Comparison of ENCODE assay signal across 27 cellular contexts in the genomic region with DNA sequence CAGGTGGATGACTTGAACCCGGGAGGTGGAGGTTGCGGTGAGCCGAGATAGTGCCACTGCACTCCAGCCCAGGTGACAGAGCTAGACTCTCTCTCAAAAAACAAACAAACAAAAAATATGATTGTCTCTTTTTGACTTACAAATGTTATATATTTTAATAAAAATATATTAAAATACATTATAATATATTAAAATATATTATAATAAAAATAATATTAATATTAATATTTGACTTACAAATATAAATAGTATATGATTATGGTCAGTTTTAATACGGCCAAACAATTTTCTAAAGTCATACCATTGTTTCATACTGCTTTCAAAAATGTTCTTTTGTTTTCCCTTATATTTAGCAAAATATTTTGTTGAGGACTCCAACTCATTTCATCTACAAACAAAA.
"Had no signal": no experiment of that assay in that cellular context is flagged by ENCODE, and none has a peak within 500 bp of the region (broad histone marks: within the 10 kb centered on the region; RNA-seq: fewer than 3 reads in every experiment).

No MANE protein-coding gene starts in this region.

- FAIRE-seq: kidney had no signal

- H3K4me2 ChIP-seq: hepatocyte had no signal

- H2AFZ ChIP-seq: hepatocyte had no signal

- H3K27ac ChIP-seq: colonic mucosa, epithelial cell of prostate, gastroesophageal sphincter, heart left ventricle, hepatocyte, psoas muscle, sigmoid colon, thoracic aorta, transverse colon, upper lobe of right lung, uterus had no signal

- DNase-seq: colonic mucosa; effector CD8-positive, alpha-beta T cell; endodermal cell; foreskin fibroblast; heart left ventricle; kidney; mesenchymal stem cell; midbrain; naive thymus-derived CD8-positive, alpha-beta T cell; nephron progenitor cell; nucleus accumbens; posterior cingulate gyrus; psoas muscle; right cardiac atrium; sigmoid colon; spleen; stimulated activated CD4-positive, alpha-beta T cell treated with anti-CD3 and anti-CD28 coated beads, Interleukin-4, amount 100 ng/mL, for 4 hours; stimulated activated naive B cell treated with anti-CD40 and anti-IgM and Interleukin-4, amounts not matched to agents 10 μg/mL and 1 μg/mL and 100 μg/mL, for 72 hours; transverse colon; upper lobe of right lung; uterus had no signal

- H3K9me3 ChIP-seq: colonic mucosa, gastroesophageal sphincter, heart left ventricle, psoas muscle, sigmoid colon, spleen, thoracic aorta, transverse colon, upper lobe of right lung, uterus had no signal

- ATAC-seq: esophagus mucosa; gastroesophageal sphincter; heart left ventricle; left lobe of liver; naive thymus-derived CD8-positive, alpha-beta T cell; psoas muscle; right cardiac atrium; stimulated activated naive B cell treated with anti-CD40 and anti-IgM and Interleukin-4, amounts not matched to agents 10 μg/mL and 1 μg/mL and 100 μg/mL, for 72 hours; upper lobe of right lung had no signal

- H3K36me3 ChIP-seq: colonic mucosa, gastroesophageal sphincter, heart left ventricle, sigmoid colon, spleen, thoracic aorta, transverse colon, upper lobe of right lung, uterus had no signal

- H3K27me3 ChIP-seq: colonic mucosa, gastroesophageal sphincter, heart left ventricle, hepatocyte, sigmoid colon, spleen, transverse colon, upper lobe of right lung, uterus had no signal

- H3K4me1 ChIP-seq: upper lobe of right lung, uterus had no signal

- H3K4me3 ChIP-seq: colonic mucosa, gastroesophageal sphincter, heart left ventricle, hepatocyte, psoas muscle, sigmoid colon, spleen, thoracic aorta, transverse colon, upper lobe of right lung, uterus had no signal

- H3K79me2 ChIP-seq: hepatocyte had no signal
